In the genomic region with DNA sequence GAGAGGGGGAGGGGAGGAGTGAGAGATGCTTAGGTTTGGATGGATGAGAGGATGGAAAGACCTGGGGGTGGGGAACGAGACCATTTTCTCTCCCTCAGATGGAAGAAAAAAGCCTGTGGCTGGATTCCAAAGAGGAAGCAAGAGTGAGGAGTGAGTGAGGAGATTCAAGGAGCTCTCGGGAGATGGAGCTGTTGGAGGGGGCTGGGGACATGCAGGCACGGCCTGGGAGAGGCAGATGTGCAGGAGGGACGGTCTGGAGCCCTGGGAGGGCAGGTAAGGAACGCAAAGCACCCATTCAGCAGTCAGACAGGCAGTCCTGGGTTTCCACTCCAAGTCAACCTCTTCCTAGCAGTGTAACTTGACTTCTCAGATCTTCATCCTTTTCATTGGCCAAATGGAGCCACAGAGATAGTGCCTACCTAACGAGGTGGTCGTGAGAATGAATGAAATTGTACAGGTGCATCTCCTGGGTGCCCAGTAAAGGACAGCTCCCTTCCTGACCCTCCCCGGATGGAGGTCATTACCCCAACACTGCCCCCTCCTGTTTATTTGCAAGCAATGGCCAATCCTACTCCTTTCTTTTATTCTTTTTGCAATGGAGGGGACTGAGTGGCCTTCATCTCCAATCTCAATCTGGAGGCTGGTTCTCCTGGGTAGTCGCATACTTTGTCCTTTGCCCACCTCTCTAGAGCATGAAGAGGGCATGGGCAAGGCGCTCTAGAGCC, we compare ENCODE assay signal across 8 cellular contexts. TPM values are rescaled to one million over a fixed set of nuclear protein-coding genes. Genes with fewer than 3 reads are reported as not detected.
DNase-seq lines count a peak whose midpoint lies in the region; ATAC-seq and TF ChIP-seq lines count a peak whose summit lies in the region.

No MANE protein-coding gene starts in this region.

- POLR2A ChIA-PET in OCI-LY7 (lab: Charles Lee): interaction anchor here (0.6 kb wide), 1 partner anchor 25 kb away, joined by 5 read pairs; no protein-coding TSS in a partner anchor

- H3K36me3 Mint-ChIP-seq in endothelial cell (ENCODE audit: low read depth, unreplicated experiment): peaks cover 4% of the 10 kb centered on the region

- TF ChIP-seq CTCF in cardiac muscle cell (IDR thresholded peaks at IDR 0.05; ENCODE audit: low read depth, low read length) (peak; percentile 44), OCI-LY7 (conservative IDR thresholded peaks at IDR 0.05; ENCODE audit: low read length) (peak; percentile 68), fibroblast of the aortic adventitia (IDR thresholded peaks at IDR 0.05; ENCODE audit: insufficient read depth, low read length) (peak; percentile 35), upper lobe of right lung (IDR thresholded peaks at IDR 0.05) (peak; percentile 34), endothelial cell (IDR thresholded peaks at IDR 0.05; ENCODE audit: unreplicated experiment) (no peak)

- H3K9me3 ChIP-seq in cardiac muscle cell (ENCODE audit: low read depth) (no peaks in the 10 kb centered on the region), right cardiac atrium (ENCODE audit: control insufficient read depth, low read length) (no peaks in the 10 kb centered on the region), OCI-LY7 (ENCODE audit: low read length) (no peaks in the 10 kb centered on the region), upper lobe of right lung (no peaks in the 10 kb centered on the region)

- H3K9me3 Mint-ChIP-seq in endothelial cell (ENCODE audit: unreplicated experiment): no peaks in the 10 kb centered on the region

- peaks cover 62% of the 10 kb centered on the region for H3K4me1 Mint-ChIP-seq in endothelial cell (ENCODE audit: unreplicated experiment)

- peak in 1 of 2 donors; percentile 36 for DNase-seq in cardiac muscle cell (ENCODE audit: low read depth in 1 of 2, low spot score in 1 of 2)
- no peak for DNase-seq in right cardiac atrium
- DNase-seq in OCI-LY7 (ENCODE audit: low spot score): no peak
- no peak for DNase-seq in fibroblast of the aortic adventitia (ENCODE audit: low read depth)
- DNase-seq in upper lobe of right lung: no peak
- DNase-seq in endothelial cell (ENCODE audit: low spot score): no peak
- no peak for DNase-seq in central memory CD4-positive, alpha-beta T cell

- no peaks in the 10 kb centered on the region for H3K27me3 ChIP-seq in cardiac muscle cell
- no peaks in the 10 kb centered on the region for H3K27me3 ChIP-seq in right cardiac atrium (ENCODE audit: control insufficient read depth, insufficient read depth)
- no peaks in the 10 kb centered on the region for H3K27me3 ChIP-seq in upper lobe of right lung

- H3K36me3 ChIP-seq in cardiac muscle cell: no peaks in the 10 kb centered on the region
- no peaks in the 10 kb centered on the region for H3K36me3 ChIP-seq in OCI-LY7 (ENCODE audit: insufficient read depth, low read length)
- H3K36me3 ChIP-seq in upper lobe of right lung: no peaks in the 10 kb centered on the region

- H3K4me3 Mint-ChIP-seq in endothelial cell (ENCODE audit: unreplicated experiment): no peak overlapping the region

- CTCF ChIA-PET in OCI-LY7 (lab: Charles Lee; ENCODE audit: unreplicated experiment): interaction anchor here (1.3 kb wide), 1 partner anchor 134 kb away, joined by 4 read pairs; no protein-coding TSS in a partner anchor

- H3K4me3 ChIP-seq in cardiac muscle cell (no peak overlapping the region), right cardiac atrium (ENCODE audit: low read length) (no peak overlapping the region), OCI-LY7 (ENCODE audit: low read depth, low read length, poor library complexity, severe bottlenecking) (no peak overlapping the region), fibroblast of the aortic adventitia (ENCODE audit: low read depth, low read length) (no peak overlapping the region), upper lobe of right lung (no peak overlapping the region)

- H3K27me3 Mint-ChIP-seq in endothelial cell (ENCODE audit: unreplicated experiment): peaks cover 6% of the 10 kb centered on the region

- no peak overlapping the region for H3K27ac Mint-ChIP-seq in endothelial cell (ENCODE audit: unreplicated experiment)

- H3K79me2 ChIP-seq in OCI-LY7 (ENCODE audit: insufficient read depth, low read depth, low read length): no peaks in the 10 kb centered on the region

- no peaks in the 10 kb centered on the region for H4K20me1 ChIP-seq in OCI-LY7 (ENCODE audit: insufficient read depth, low read length)

- H2AFZ ChIP-seq in OCI-LY7 (ENCODE audit: low read length): no peak overlapping the region

- no peak overlapping the region for H3K27ac ChIP-seq in cardiac muscle cell
- no peak overlapping the region for H3K27ac ChIP-seq in right cardiac atrium (ENCODE audit: low read length)
- no peak overlapping the region for H3K27ac ChIP-seq in OCI-LY7 (ENCODE audit: low read depth, low read length, poor library complexity, severe bottlenecking)
- no peak overlapping the region for H3K27ac ChIP-seq in upper lobe of right lung

- H3K4me1 ChIP-seq in cardiac muscle cell (ENCODE audit: low read depth): no peaks in the 10 kb centered on the region
- H3K4me1 ChIP-seq in right cardiac atrium (ENCODE audit: control insufficient read depth, insufficient read depth, low read length): peaks cover 8% of the 10 kb centered on the region
- no peaks in the 10 kb centered on the region for H3K4me1 ChIP-seq in OCI-LY7 (ENCODE audit: insufficient read depth, low read length, poor library complexity, severe bottlenecking)
- H3K4me1 ChIP-seq in upper lobe of right lung: peaks cover 8% of the 10 kb centered on the region

- 33% methylated on average over 10 of the region's 10 CpGs for WGBS in right cardiac atrium

- BruUV-seq in OCI-LY7 (replicated peaks; lab: Mats Ljungman, UMichigan): no TSS peak

- H3K4me2 ChIP-seq in OCI-LY7 (ENCODE audit: low read length): no peak overlapping the region

- no peaks in the 10 kb centered on the region for H3K9me2 ChIP-seq in OCI-LY7 (ENCODE audit: insufficient read depth, low read length)

- no peak for ATAC-seq in right cardiac atrium
- ATAC-seq in upper lobe of right lung: peak; percentile 50
- ATAC-seq in HG03469 (IDR thresholded peaks at IDR 0.05; ENCODE audit: unreplicated experiment): no peak

- intact Hi-C loops in right cardiac atrium (cut with DNase I) (loop anchor here in 2 of 4 donors (5.0 kb wide), 2 partner anchors 51 to 124 kb away; a partner anchor contains a TSS), OCI-LY7 (cut with micrococcal nuclease; ENCODE audit: unreplicated experiment) (loop anchor here (5.0 kb wide), 1 partner anchor 134 kb away; no protein-coding TSS in a partner anchor), upper lobe of right lung (cut with DNase I) (no loop called here)

RNA-seq across cellular contexts. Expression of a gene that starts 52.2 kb away (rescaled TPM):
- 0.46 and 0.63 TPM in 2 replicates for total RNA-seq in cardiac muscle cell
- polyA plus RNA-seq in cardiac muscle cell: 0.77 and 1.2 TPM in 2 replicates
- 10 to 100 TPM in 2 of 4 donors, 1 to 10 TPM in 2; 7.2 to 21.3 (median 12.2) TPM for total RNA-seq in right cardiac atrium
- 9.2 TPM for polyA plus RNA-seq in right cardiac atrium
- total RNA-seq in OCI-LY7 (2014; rRNA removed; shearing (Covaris generic)): not detected in 2 replicates
- 0.41 TPM in 1 of 2 replicates, not detected in the other for total RNA-seq in OCI-LY7 (2022)
- 0.90 and 3.2 TPM in 2 replicates for total RNA-seq in fibroblast of the aortic adventitia (ENCODE audit: low replicate concordance)
- total RNA-seq in upper lobe of right lung: 66.6 TPM
- 140 TPM for total RNA-seq in endothelial cell (ENCODE audit: unreplicated experiment)
